In the genomic region with DNA sequence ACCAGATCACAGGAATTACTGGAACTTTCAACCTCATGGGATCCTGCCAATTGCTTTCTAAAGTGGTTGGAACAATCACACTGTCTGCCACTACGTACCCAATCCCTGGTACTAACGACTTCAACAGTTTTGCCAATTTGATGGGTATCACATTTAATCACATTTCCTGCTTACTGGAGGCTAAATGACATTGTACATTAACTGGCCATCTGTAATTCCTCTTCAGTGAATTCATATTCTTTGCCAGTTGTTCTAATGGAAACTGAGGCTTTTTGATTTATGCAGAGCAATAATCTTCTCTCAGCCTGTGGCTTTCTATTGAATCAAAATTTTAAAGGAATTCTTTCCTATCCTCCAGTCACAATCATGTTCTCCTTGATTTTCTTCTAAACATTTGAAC, we compare ENCODE assay signal across 18 cellular contexts.
"Had no signal": no experiment of that assay in that cellular context is flagged by ENCODE, and none has a peak within 500 bp of the region (broad histone marks: within the 10 kb centered on the region; RNA-seq: fewer than 3 reads in every experiment).

No MANE protein-coding gene starts in this region.

- DNase-seq: activated CD4-positive, alpha-beta T cell treated with anti-CD3 and anti-CD28 coated beads, Interleukin-2, amount 50 U/mL, for 4 hours; activated CD4-positive, CD25-positive, alpha-beta regulatory T cell treated with anti-CD3 and anti-CD28 coated beads, Interleukin-2, amount 50 U/mL, for 72 hours; activated gamma-delta T cell; activated naive CD8-positive, alpha-beta T cell treated with anti-CD3 and anti-CD28 coated beads, Interleukin-2, amount 10 ng/mL, durations not matched to agents 7 days and 5 days; activated T-cell treated with anti-CD3 and anti-CD28 coated beads, Interleukin-2, amount 50 U/mL, for 48 hours; body of pancreas; caudate nucleus; heart right ventricle; immature natural killer cell; kidney glomerular epithelial cell; left ventricle myocardium superior; pancreas; sigmoid colon; stimulated activated naive CD4-positive, alpha-beta T cell had no signal

- ATAC-seq: body of pancreas; heart right ventricle; left ventricle myocardium superior; natural killer cell treated with Interleukin-12 subunit alpha and Interleukin-12 subunit beta and Interleukin-15 and Interleukin-18, amount 100 ng/mL, for 72 hours; pancreas had no signal

- H3K9me3 ChIP-seq: body of pancreas, esophagus muscularis mucosa, heart right ventricle, neutrophil, pancreas, sigmoid colon had no signal

- H3K27ac ChIP-seq: body of pancreas, esophagus muscularis mucosa, heart right ventricle, neutrophil, pancreas, sigmoid colon, VCaP had no signal

- H3K4me3 ChIP-seq: body of pancreas, esophagus muscularis mucosa, heart right ventricle, pancreas, sigmoid colon had no signal

- H3K27ac Mint-ChIP-seq: activated naive CD8-positive, alpha-beta T cell treated with anti-CD3 and anti-CD28 coated beads, Interleukin-2, amount 10 ng/mL, durations not matched to agents 7 days and 5 days; natural killer cell treated with Interleukin-12 subunit alpha and Interleukin-12 subunit beta and Interleukin-15 and Interleukin-18, amount 100 ng/mL, for 72 hours had no signal

- H3K27me3 Mint-ChIP-seq: activated naive CD8-positive, alpha-beta T cell treated with anti-CD3 and anti-CD28 coated beads, Interleukin-2, amount 10 ng/mL, durations not matched to agents 7 days and 5 days; natural killer cell treated with Interleukin-12 subunit alpha and Interleukin-12 subunit beta and Interleukin-15 and Interleukin-18, amount 100 ng/mL, for 72 hours had no signal

- H3K27me3 ChIP-seq: body of pancreas, esophagus muscularis mucosa, heart right ventricle, neutrophil, pancreas, sigmoid colon had no signal

- H3K9me3 Mint-ChIP-seq: activated naive CD8-positive, alpha-beta T cell treated with anti-CD3 and anti-CD28 coated beads, Interleukin-2, amount 10 ng/mL, durations not matched to agents 7 days and 5 days; immature natural killer cell; natural killer cell treated with Interleukin-12 subunit alpha and Interleukin-12 subunit beta and Interleukin-15 and Interleukin-18, amount 100 ng/mL, for 72 hours had no signal

- H3K4me1 ChIP-seq: body of pancreas, esophagus muscularis mucosa, heart right ventricle, pancreas, sigmoid colon had no signal

- H3K4me3 Mint-ChIP-seq: activated naive CD8-positive, alpha-beta T cell treated with anti-CD3 and anti-CD28 coated beads, Interleukin-2, amount 10 ng/mL, durations not matched to agents 7 days and 5 days; immature natural killer cell; natural killer cell treated with Interleukin-12 subunit alpha and Interleukin-12 subunit beta and Interleukin-15 and Interleukin-18, amount 100 ng/mL, for 72 hours had no signal
